Comparison of ENCODE assay signal across 8 cellular contexts in genomic region chr14:96741151-96741977, GRCh38. TPM values are rescaled to one million over a fixed set of nuclear protein-coding genes. Genes with fewer than 3 reads are reported as not detected.
DNase-seq lines count a peak whose midpoint lies in the region; ATAC-seq lines count a peak whose summit lies in the region.

No MANE protein-coding gene starts in this region.

- ATAC-seq in GM21723 (IDR thresholded peaks at IDR 0.05; ENCODE audit: unreplicated experiment) (peak; percentile 77), left colon (peak; percentile 88), HG02981 (IDR thresholded peaks at IDR 0.05; ENCODE audit: unreplicated experiment) (no peak)

- intact Hi-C loops in left colon (cut with DNase I, micrococcal nuclease) = no loop called here

- DNase-seq in D341Med (ENCODE audit: low spot score) (peak; percentile 92), NAMALWA (ENCODE audit: low spot score) (peak; percentile 70), cerebellar cortex (ENCODE audit: low spot score) (peak; percentile 14), left colon (peak; percentile 36 to 65)
- DNase-seq in activated CD4-positive, alpha-beta T cell treated with anti-CD3 and anti-CD28 coated beads for 1 hour = peak; percentile 66
- peak; percentile 81 to 86 for DNase-seq in stimulated activated CD4-positive, alpha-beta T cell treated with anti-CD3 and anti-CD28 coated beads, Interleukin-2, amount 100 ng/mL, for 24 hours

RNA-seq across cellular contexts. Expression of gene VRK1, which starts 55.8 kb away (rescaled TPM):
- 10 to 100 TPM; 11.3 to 14.6 TPM for total RNA-seq in left colon

Comparison
In these comparisons a context has a peak if more than half of its experiments do, and no peak if none do; other contexts are left out.
1. DNase-seq: peak in every context shown above with its lines; median percentile 92 in D341Med; 84 in stimulated activated CD4-positive, alpha-beta T cell treated with anti-CD3 and anti-CD28 coated beads, Interleukin-2, amount 100 ng/mL, for 24 hours; 70 in NAMALWA; 66 in activated CD4-positive, alpha-beta T cell treated with anti-CD3 and anti-CD28 coated beads for 1 hour; 50 in left colon; 14 in cerebellar cortex.